ENCODE assay signal across 8 cellular contexts in genomic region chr5:296954-297353, GRCh38. TPM values are rescaled to one million over a fixed set of nuclear protein-coding genes. Genes with fewer than 3 reads are reported as not detected.
DNase-seq lines count a peak whose midpoint lies in the region; ATAC-seq, FAIRE-seq and TF ChIP-seq lines count a peak whose summit lies in the region.
"Not testable (repeated sequence)": the region's sequence is repeated elsewhere in the genome, so short reads cannot be mapped to it uniquely, and the experiment has no call there.

No MANE protein-coding gene starts in this region.

- not testable (repeated sequence) for H3K36me3 ChIP-seq in lower lobe of right lung

- not testable (repeated sequence) for H3K27ac ChIP-seq in CD4-positive, alpha-beta T cell (ENCODE audit: low read depth, low read length); lower lobe of right lung

- POLR2A ChIA-PET in CD4-positive, alpha-beta T cell (lab: Charles Lee): not testable (repeated sequence)

- not testable (repeated sequence) for H3K4me1 ChIP-seq in lower lobe of right lung

- not testable (repeated sequence) for H3K27me3 Mint-ChIP-seq in CD4-positive, alpha-beta T cell; activated CD4-positive, alpha-beta T cell treated with anti-CD3 and anti-CD28 coated beads, Interleukin-2, amount 10 ng/mL, durations not matched to agents 24 days and 14 days; activated naive CD8-positive, alpha-beta T cell treated with anti-CD3 and anti-CD28 coated beads for 36 hours; stimulated activated naive B cell treated with anti-CD40 and anti-IgM and Interleukin-4, amounts not matched to agents 10 μg/mL and 1 μg/mL and 100 μg/mL, for 72 hours

- peaks cover 16% of the 10 kb centered on the region for H3K36me3 Mint-ChIP-seq in CD4-positive, alpha-beta T cell (ENCODE audit: low read depth)
- peaks cover 24% of the 10 kb centered on the region for H3K36me3 Mint-ChIP-seq in activated CD4-positive, alpha-beta T cell treated with anti-CD3 and anti-CD28 coated beads, Interleukin-2, amount 10 ng/mL, durations not matched to agents 24 days and 14 days (ENCODE audit: low read depth)
- not testable (repeated sequence) for H3K36me3 Mint-ChIP-seq in activated naive CD8-positive, alpha-beta T cell treated with anti-CD3 and anti-CD28 coated beads for 36 hours
- H3K36me3 Mint-ChIP-seq in stimulated activated naive B cell treated with anti-CD40 and anti-IgM and Interleukin-4, amounts not matched to agents 10 μg/mL and 1 μg/mL and 100 μg/mL, for 72 hours: peaks cover 18 to 30% of the 10 kb centered on the region in 2 donors

- TF ChIP-seq CTCF in CD4-positive, alpha-beta T cell (IDR thresholded peaks at IDR 0.05); lower lobe of right lung (IDR thresholded peaks at IDR 0.05): not testable (repeated sequence)

- peaks cover 35% of the 10 kb centered on the region for H3K4me1 Mint-ChIP-seq in CD4-positive, alpha-beta T cell (ENCODE audit: low read depth)
- H3K4me1 Mint-ChIP-seq in activated CD4-positive, alpha-beta T cell treated with anti-CD3 and anti-CD28 coated beads, Interleukin-2, amount 10 ng/mL, durations not matched to agents 24 days and 14 days: peaks cover 21% of the 10 kb centered on the region
- peaks cover 25% of the 10 kb centered on the region for H3K4me1 Mint-ChIP-seq in activated naive CD8-positive, alpha-beta T cell treated with anti-CD3 and anti-CD28 coated beads for 36 hours
- H3K4me1 Mint-ChIP-seq in stimulated activated naive B cell treated with anti-CD40 and anti-IgM and Interleukin-4, amounts not matched to agents 10 μg/mL and 1 μg/mL and 100 μg/mL, for 72 hours: peaks cover 12 to 45% of the 10 kb centered on the region in 2 donors

- CTCF ChIA-PET in CD4-positive, alpha-beta T cell (lab: Charles Lee): not testable (repeated sequence)

- H3K27me3 ChIP-seq in CD4-positive, alpha-beta T cell (ENCODE audit: control insufficient read depth, insufficient read depth, low read length); lower lobe of right lung (ENCODE audit: low read depth): not testable (repeated sequence)

- H3K27ac Mint-ChIP-seq in CD4-positive, alpha-beta T cell: peak overlapping the region; percentile 67
- H3K27ac Mint-ChIP-seq in activated CD4-positive, alpha-beta T cell treated with anti-CD3 and anti-CD28 coated beads, Interleukin-2, amount 10 ng/mL, durations not matched to agents 24 days and 14 days; activated naive CD8-positive, alpha-beta T cell treated with anti-CD3 and anti-CD28 coated beads for 36 hours; stimulated activated naive B cell treated with anti-CD40 and anti-IgM and Interleukin-4, amounts not matched to agents 10 μg/mL and 1 μg/mL and 100 μg/mL, for 72 hours: not testable (repeated sequence)

- H3K9me3 ChIP-seq in CD4-positive, alpha-beta T cell (ENCODE audit: control insufficient read depth, low read length); lower lobe of right lung: not testable (repeated sequence)

- peak; percentile 88 for ATAC-seq in CD4-positive, alpha-beta T cell (ENCODE audit: poor library complexity)
- peak; percentile 41 to 50 for ATAC-seq in lower lobe of right lung
- peak; percentile 57 to 72 for ATAC-seq in stimulated activated naive B cell treated with anti-CD40 and anti-IgM and Interleukin-4, amounts not matched to agents 10 μg/mL and 1 μg/mL and 100 μg/mL, for 72 hours (replicated peaks)

- not testable (repeated sequence) for H3K9me3 Mint-ChIP-seq in CD4-positive, alpha-beta T cell; activated CD4-positive, alpha-beta T cell treated with anti-CD3 and anti-CD28 coated beads, Interleukin-2, amount 10 ng/mL, durations not matched to agents 24 days and 14 days; activated naive CD8-positive, alpha-beta T cell treated with anti-CD3 and anti-CD28 coated beads for 36 hours; stimulated activated naive B cell treated with anti-CD40 and anti-IgM and Interleukin-4, amounts not matched to agents 10 μg/mL and 1 μg/mL and 100 μg/mL, for 72 hours

- H3K4me3 ChIP-seq in Jurkat, Clone E6-1 (ENCODE audit: low read length); lower lobe of right lung: not testable (repeated sequence)

- H3K4me3 Mint-ChIP-seq in CD4-positive, alpha-beta T cell: peak overlapping the region; percentile 54
- peak overlapping the region; percentile 57 for H3K4me3 Mint-ChIP-seq in activated CD4-positive, alpha-beta T cell treated with anti-CD3 and anti-CD28 coated beads, Interleukin-2, amount 10 ng/mL, durations not matched to agents 24 days and 14 days
- H3K4me3 Mint-ChIP-seq in activated naive CD8-positive, alpha-beta T cell treated with anti-CD3 and anti-CD28 coated beads for 36 hours; stimulated activated naive B cell treated with anti-CD40 and anti-IgM and Interleukin-4, amounts not matched to agents 10 μg/mL and 1 μg/mL and 100 μg/mL, for 72 hours: not testable (repeated sequence)

- not testable (repeated sequence) for DNase-seq in CD4-positive, alpha-beta T cell; lower lobe of right lung; stimulated activated naive B cell treated with anti-CD40 and anti-IgM and Interleukin-4, amounts not matched to agents 10 μg/mL and 1 μg/mL and 100 μg/mL, for 72 hours
- DNase-seq in Jurkat, Clone E6-1 (ENCODE audit: low read depth, low spot score): peak; percentile 73
- DNase-seq in RCC 7860 (ENCODE audit: low spot score) (peak; percentile 58), dedifferentiated amniotic fluid mesenchymal stem cell (ENCODE audit: extremely low spot score) (peak; percentile 29)
- peak; percentile 75 for DNase-seq in activated CD4-positive, alpha-beta T cell treated with anti-CD3 and anti-CD28 coated beads, Interleukin-2, amount 10 ng/mL, durations not matched to agents 24 days and 14 days
- peak; percentile 8 for DNase-seq in activated naive CD8-positive, alpha-beta T cell treated with anti-CD3 and anti-CD28 coated beads for 36 hours

- peak; percentile 86 for FAIRE-seq in RCC 7860 (lab: Jason Lieb, UNC)

- intact Hi-C loops in CD4-positive, alpha-beta T cell (cut with DNase I, micrococcal nuclease); activated CD4-positive, alpha-beta T cell treated with anti-CD3 and anti-CD28 coated beads, Interleukin-2, amount 10 ng/mL, durations not matched to agents 24 days and 14 days (cut with micrococcal nuclease); lower lobe of right lung (cut with DNase I): not testable (repeated sequence)

RNA-seq across cellular contexts. Expression of gene AHRR, which starts 24.6 kb away (rescaled TPM):
- total RNA-seq in CD4-positive, alpha-beta T cell: under 1 TPM; 0.45 to 0.63 TPM
- polyA plus RNA-seq in Jurkat, Clone E6-1 (2012; ENCODE audit: insufficient read depth, insufficient read length): 1.1 TPM
- total RNA-seq in activated CD4-positive, alpha-beta T cell treated with anti-CD3 and anti-CD28 coated beads, Interleukin-2, amount 10 ng/mL, durations not matched to agents 24 days and 14 days: 25.8 and 26.0 TPM in 2 replicates
- 10 to 100 TPM; 24.0 to 26.6 TPM for total RNA-seq in activated naive CD8-positive, alpha-beta T cell treated with anti-CD3 and anti-CD28 coated beads for 36 hours
- 8.4 TPM for total RNA-seq in lower lobe of right lung

RNA-seq across cellular contexts. Expression of gene PDCD6, which starts 25.5 kb away (rescaled TPM):
- total RNA-seq in CD4-positive, alpha-beta T cell: 10 to 100 TPM; 36.9 to 38.1 TPM
- polyA plus RNA-seq in Jurkat, Clone E6-1 (2012; ENCODE audit: insufficient read depth, insufficient read length): 262 TPM
- total RNA-seq in activated CD4-positive, alpha-beta T cell treated with anti-CD3 and anti-CD28 coated beads, Interleukin-2, amount 10 ng/mL, durations not matched to agents 24 days and 14 days: 118 and 119 TPM in 2 replicates
- 100 to 1,000 TPM in 1 of 2 experiments, 10 to 100 TPM in 1; 97.3 to 102 TPM for total RNA-seq in activated naive CD8-positive, alpha-beta T cell treated with anti-CD3 and anti-CD28 coated beads for 36 hours
- 75.9 TPM for total RNA-seq in lower lobe of right lung
